ENCODE assay signal across 2 cellular contexts in genomic region chr9:76655121-76655531, GRCh38.
TF ChIP-seq lines count a peak whose summit lies in the region.

No MANE protein-coding gene starts in this region.

TF ChIP-seq in SK-N-SH, 30 proteins besides CTCF, POLR2A, EP300 and RAD21 (continued from another document):
- TF ChIP-seq, protein P1, sequence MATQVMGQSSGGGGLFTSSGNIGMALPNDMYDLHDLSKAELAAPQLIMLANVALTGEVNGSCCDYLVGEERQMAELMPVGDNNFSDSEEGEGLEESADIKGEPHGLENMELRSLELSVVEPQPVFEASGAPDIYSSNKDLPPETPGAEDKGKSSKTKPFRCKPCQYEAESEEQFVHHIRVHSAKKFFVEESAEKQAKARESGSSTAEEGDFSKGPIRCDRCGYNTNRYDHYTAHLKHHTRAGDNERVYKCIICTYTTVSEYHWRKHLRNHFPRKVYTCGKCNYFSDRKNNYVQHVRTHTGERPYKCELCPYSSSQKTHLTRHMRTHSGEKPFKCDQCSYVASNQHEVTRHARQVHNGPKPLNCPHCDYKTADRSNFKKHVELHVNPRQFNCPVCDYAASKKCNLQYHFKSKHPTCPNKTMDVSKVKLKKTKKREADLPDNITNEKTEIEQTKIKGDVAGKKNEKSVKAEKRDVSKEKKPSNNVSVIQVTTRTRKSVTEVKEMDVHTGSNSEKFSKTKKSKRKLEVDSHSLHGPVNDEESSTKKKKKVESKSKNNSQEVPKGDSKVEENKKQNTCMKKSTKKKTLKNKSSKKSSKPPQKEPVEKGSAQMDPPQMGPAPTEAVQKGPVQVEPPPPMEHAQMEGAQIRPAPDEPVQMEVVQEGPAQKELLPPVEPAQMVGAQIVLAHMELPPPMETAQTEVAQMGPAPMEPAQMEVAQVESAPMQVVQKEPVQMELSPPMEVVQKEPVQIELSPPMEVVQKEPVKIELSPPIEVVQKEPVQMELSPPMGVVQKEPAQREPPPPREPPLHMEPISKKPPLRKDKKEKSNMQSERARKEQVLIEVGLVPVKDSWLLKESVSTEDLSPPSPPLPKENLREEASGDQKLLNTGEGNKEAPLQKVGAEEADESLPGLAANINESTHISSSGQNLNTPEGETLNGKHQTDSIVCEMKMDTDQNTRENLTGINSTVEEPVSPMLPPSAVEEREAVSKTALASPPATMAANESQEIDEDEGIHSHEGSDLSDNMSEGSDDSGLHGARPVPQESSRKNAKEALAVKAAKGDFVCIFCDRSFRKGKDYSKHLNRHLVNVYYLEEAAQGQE (IDR thresholded peaks at IDR 0.05; ENCODE audit: low read depth, low read length), result no peak
- TF ChIP-seq NRF1 (IDR thresholded peaks at IDR 0.05; ENCODE audit: low read depth, low read length), result no peak
- no peak for TF ChIP-seq USF1 (IDR thresholded peaks at IDR 0.05; ENCODE audit: borderline replicate concordance, low read depth)
- TF ChIP-seq YY1 (IDR thresholded peaks at IDR 0.05; ENCODE audit: low read depth), result no peak

TF ChIP-seq in SK-N-SH treated with all-trans-retinoic acid at 6 μM for 48 hours, 23 proteins besides CTCF, POLR2A, EP300 and RAD21 (continued from another document):
- TF ChIP-seq ZNF8 (CRISPR knock-in tag; IDR thresholded peaks at IDR 0.05), result no peak
